Comparison of ENCODE assay signal across 19 cellular contexts in the genomic region with DNA sequence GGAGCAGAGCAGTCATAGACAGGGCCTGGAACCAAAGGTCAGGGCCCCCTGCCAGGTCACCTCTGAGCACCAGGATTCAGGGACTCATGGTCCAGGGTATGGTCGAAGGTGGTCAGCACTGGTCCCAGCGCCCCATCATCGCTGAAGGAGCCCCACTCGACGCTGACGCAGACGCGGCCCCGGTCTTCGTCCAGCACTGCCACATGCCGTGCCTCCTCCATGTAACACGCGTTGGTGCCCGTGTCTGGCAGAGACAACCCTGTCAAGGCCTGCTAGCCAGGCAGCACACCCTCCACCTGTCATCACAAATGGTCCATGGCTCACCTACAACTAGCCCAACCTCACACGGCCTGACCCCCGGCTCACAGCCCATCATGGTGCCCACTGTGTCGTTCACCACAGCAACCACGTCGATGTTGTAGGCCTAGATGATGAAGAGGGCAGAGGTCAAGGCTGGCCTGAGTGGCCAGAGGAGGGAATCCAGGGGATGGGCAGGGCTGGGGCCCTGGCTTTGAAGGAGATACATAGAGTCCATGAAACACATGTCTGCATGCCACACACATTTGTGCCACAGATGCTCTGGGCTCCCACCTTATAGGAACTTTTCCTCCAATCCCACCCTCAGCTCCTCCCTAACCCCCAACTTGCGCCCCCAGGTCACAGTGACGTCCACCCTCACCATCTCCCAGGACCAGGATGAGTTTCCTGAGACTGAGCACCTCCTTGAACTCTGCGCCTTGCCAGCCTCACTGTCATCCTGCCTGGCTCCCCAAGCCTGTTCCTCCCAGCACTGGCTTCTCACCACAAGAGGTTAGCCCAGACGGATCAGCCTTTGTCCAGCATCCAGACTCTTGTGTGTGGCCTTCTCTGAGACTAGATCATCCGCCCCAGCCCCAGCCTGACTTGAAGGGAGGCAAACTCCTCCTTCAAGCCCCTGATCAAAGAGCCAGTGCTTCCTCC. TPM values are rescaled to one million over a fixed set of nuclear protein-coding genes. Genes with fewer than 3 reads are reported as not detected.
DNase-seq lines count a peak whose midpoint lies in the region; ATAC-seq and TF ChIP-seq lines count a peak whose summit lies in the region.
"Had no signal": no experiment of that assay in that cellular context is flagged by ENCODE, and none has a peak within 500 bp of the region (broad histone marks: within the 10 kb centered on the region; RNA-seq: fewer than 3 reads in every experiment).

No MANE protein-coding gene starts in this region.

- H3K4me1 Mint-ChIP-seq in stimulated activated memory B cell treated with anti-CD40 and anti-IgM and Interleukin-4, amounts not matched to agents 10 μg/mL and 1 μg/mL and 100 μg/mL, for 72 hours, result peaks cover 6% of the 10 kb centered on the region

- H3K9me3 ChIP-seq in Peyer's patch, result no peaks in the 10 kb centered on the region
- no peaks in the 10 kb centered on the region for H3K9me3 ChIP-seq in lower lobe of right lung
- H3K9me3 ChIP-seq in sigmoid colon, result no peaks in the 10 kb centered on the region

- H3K9me3 Mint-ChIP-seq in stimulated activated memory B cell treated with anti-CD40 and anti-IgM and Interleukin-4, amounts not matched to agents 10 μg/mL and 1 μg/mL and 100 μg/mL, for 72 hours, result no peaks in the 10 kb centered on the region

- WGBS in sigmoid colon, 2 donors, result 90 to 91% methylated on average over 24 of the region's 24 CpGs

- H3K27ac ChIP-seq in Peyer's patch (no peak overlapping the region), lower lobe of right lung (no peak overlapping the region), sigmoid colon (no peak overlapping the region)
- H3K27ac ChIP-seq: GM23248 had no signal

- no peaks in the 10 kb centered on the region for H3K36me3 Mint-ChIP-seq in stimulated activated memory B cell treated with anti-CD40 and anti-IgM and Interleukin-4, amounts not matched to agents 10 μg/mL and 1 μg/mL and 100 μg/mL, for 72 hours
- H3K36me3 Mint-ChIP-seq: CD4-positive, CD25-positive, alpha-beta regulatory T cell had no signal

- no peak for TF ChIP-seq POLR2A in Peyer's patch (IDR thresholded peaks at IDR 0.05)
- TF ChIP-seq POLR2A in sigmoid colon (IDR thresholded peaks at IDR 0.05), result no peak

- no peaks in the 10 kb centered on the region for H3K36me3 ChIP-seq in Peyer's patch
- no peaks in the 10 kb centered on the region for H3K36me3 ChIP-seq in lower lobe of right lung
- no peaks in the 10 kb centered on the region for H3K36me3 ChIP-seq in sigmoid colon

- DNase-seq in activated effector memory CD4-positive, alpha-beta T cell treated with anti-CD3 and anti-CD28 coated beads, Interleukin-2, amount 50 U/mL, for 16 hours, result peak; percentile 48
- no peak for DNase-seq in activated effector memory CD4-positive, alpha-beta T cell treated with Interleukin-2 at 50 U/mL for 16 hours
- DNase-seq in Peyer's patch (peak in 2 of 3 donors; percentile 22 to 29), lower lobe of right lung (peak; percentile 41), sigmoid colon (peak; percentile 61), NCI-H524 treated with DMSO at 0.1 percent for 48 hours (lab: John Stamatoyannopoulos, UW) (no peak), DMS79 treated with DMSO at 0.1 percent for 48 hours (lab: John Stamatoyannopoulos, UW) (no peak)
- DNase-seq: AML-193; CD4-positive, CD25-positive, alpha-beta regulatory T cell; DND-41; GDM1; GM23248; KBM-7; NCI-H1436 treated with DMSO at 0.1 percent for 48 hours; NCI-H2081 treated with DMSO at 0.1 percent for 48 hours; NCI-H526 treated with DMSO at 0.1 percent for 48 hours; NK-92 treated with Interleukin-12 subunit alpha and Interleukin-12 subunit beta, amount 100 ng/mL, for 24 hours; OCI-M1 had no signal

- H3K27ac Mint-ChIP-seq in stimulated activated memory B cell treated with anti-CD40 and anti-IgM and Interleukin-4, amounts not matched to agents 10 μg/mL and 1 μg/mL and 100 μg/mL, for 72 hours, result no peak overlapping the region
- H3K27ac Mint-ChIP-seq: CD4-positive, CD25-positive, alpha-beta regulatory T cell had no signal

- H3K27me3 ChIP-seq in Peyer's patch (no peaks in the 10 kb centered on the region), lower lobe of right lung (ENCODE audit: low read depth) (no peaks in the 10 kb centered on the region), sigmoid colon (no peaks in the 10 kb centered on the region)

- no peak for ATAC-seq in lower lobe of right lung
- ATAC-seq in stimulated activated memory B cell treated with anti-CD40 and anti-IgM and Interleukin-4, amounts not matched to agents 10 μg/mL and 1 μg/mL and 100 μg/mL, for 72 hours, result no peak

- intact Hi-C loops in lower lobe of right lung (cut with DNase I) (no loop called here), sigmoid colon (cut with DNase I) (no loop called here)

- H3K4me3 Mint-ChIP-seq in stimulated activated memory B cell treated with anti-CD40 and anti-IgM and Interleukin-4, amounts not matched to agents 10 μg/mL and 1 μg/mL and 100 μg/mL, for 72 hours, result no peak overlapping the region
- H3K4me3 Mint-ChIP-seq: CD4-positive, CD25-positive, alpha-beta regulatory T cell had no signal

- TF ChIP-seq CTCF in Peyer's patch (IDR thresholded peaks at IDR 0.05), result no peak
- no peak for TF ChIP-seq CTCF in lower lobe of right lung (IDR thresholded peaks at IDR 0.05)
- no peak for TF ChIP-seq CTCF in sigmoid colon (IDR thresholded peaks at IDR 0.05)

- H3K4me1 ChIP-seq in Peyer's patch (no peaks in the 10 kb centered on the region), lower lobe of right lung (no peaks in the 10 kb centered on the region), sigmoid colon (no peaks in the 10 kb centered on the region)

- no peak overlapping the region for H3K4me3 ChIP-seq in Peyer's patch
- H3K4me3 ChIP-seq in lower lobe of right lung, result no peak overlapping the region
- no peak overlapping the region for H3K4me3 ChIP-seq in sigmoid colon
- H3K4me3 ChIP-seq: GM23248 had no signal

- H3K27me3 Mint-ChIP-seq in stimulated activated memory B cell treated with anti-CD40 and anti-IgM and Interleukin-4, amounts not matched to agents 10 μg/mL and 1 μg/mL and 100 μg/mL, for 72 hours, result peaks cover 17% of the 10 kb centered on the region

- TF ChIP-seq EP300 in sigmoid colon (IDR thresholded peaks at IDR 0.05), result no peak

RNA-seq across cellular contexts. Expression of gene HK3, which starts 9.5 kb away (rescaled TPM):
- total RNA-seq in Peyer's patch (1 to 10 TPM; 1.6 to 7.4 (median 3.6) TPM), lower lobe of right lung (61.2 TPM), sigmoid colon (10 to 100 TPM in 1 of 4 donors, 1 to 10 TPM in 3; 4.7 to 12.8 (median 9.1) TPM)
- 10 to 100 TPM in 1 of 3 donors, 1 to 10 TPM in 2; 1.8 to 11.0 (median 2.8) TPM for polyA plus RNA-seq in sigmoid colon
- total RNA-seq: GM23248 had no signal
- polyA plus RNA-seq: GM23248 had no signal

Comparison
In these comparisons a context has a peak if more than half of its experiments do, and no peak if none do; other contexts are left out.
1. DNase-seq: peak in activated effector memory CD4-positive, alpha-beta T cell treated with anti-CD3 and anti-CD28 coated beads, Interleukin-2, amount 50 U/mL, for 16 hours (single experiment), Peyer's patch (2 of 3), lower lobe of right lung (single experiment) and sigmoid colon (single experiment); none in activated effector memory CD4-positive, alpha-beta T cell treated with Interleukin-2 at 50 U/mL for 16 hours (single experiment), NCI-H524 treated with DMSO at 0.1 percent for 48 hours (single experiment) and DMS79 treated with DMSO at 0.1 percent for 48 hours (single experiment).